In genomic region chr3:100730524-100730923, GRCh38 we compare ENCODE assay signal across 22 cellular contexts. TPM values are rescaled to one million over a fixed set of nuclear protein-coding genes. Genes with fewer than 3 reads are reported as not detected.
DNase-seq lines count a peak whose midpoint lies in the region; ATAC-seq and TF ChIP-seq lines count a peak whose summit lies in the region.
"Had no signal": no experiment of that assay in that cellular context is flagged by ENCODE, and none has a peak within 500 bp of the region (broad histone marks: within the 10 kb centered on the region; RNA-seq: fewer than 3 reads in every experiment).

No MANE protein-coding gene starts in this region.

- TF ChIP-seq CTCF in cardiac muscle cell (IDR thresholded peaks at IDR 0.05; ENCODE audit: low read depth, low read length) (no peak), MCF 10A (IDR thresholded peaks at IDR 0.05; ENCODE audit: unreplicated experiment) (no peak), coronary artery (IDR thresholded peaks at IDR 0.05) (no peak), PC-3 (conservative IDR thresholded peaks at IDR 0.05; ENCODE audit: low read depth, low read length) (no peak)

- H3K27ac ChIP-seq in cardiac muscle cell (peak overlapping the region; percentile 71), coronary artery (no peak overlapping the region), PC-3 (ENCODE audit: low read length) (no peak overlapping the region)
- H3K27ac ChIP-seq: breast epithelium, neutrophil, sigmoid colon, thyroid gland had no signal

- peaks cover 86% of the 10 kb centered on the region for H3K79me2 ChIP-seq in PC-3 (ENCODE audit: low read length)

- no peaks in the 10 kb centered on the region for H3K9me3 Mint-ChIP-seq in T-helper 2 cell treated with Interferon-gamma antibody and Interleukin-4, amounts not matched to agents 5 μg/mL and 100 μg/mL, for 36 hours
- H3K9me3 Mint-ChIP-seq in MCF 10A (ENCODE audit: unreplicated experiment): no peaks in the 10 kb centered on the region
- H3K9me3 Mint-ChIP-seq: activated naive CD8-positive, alpha-beta T cell treated with anti-CD3 and anti-CD28 coated beads for 36 hours; CD14-positive monocyte had no signal

- intact Hi-C loops in Right ventricle myocardium superior (cut with DNase I): no loop called here
- intact Hi-C loops in MCF 10A (cut with micrococcal nuclease): no loop called here
- intact Hi-C loops in PC-3 (cut with micrococcal nuclease): no loop called here

- H4K20me1 ChIP-seq in PC-3 (ENCODE audit: low read length): peaks cover 11% of the 10 kb centered on the region

- POLR2A ChIA-PET in MCF 10A (lab: Yijun Ruan, JAX) (interaction anchor here (0.7 kb wide), 2 partner anchors 13 to 19 kb away, joined by 3 read pairs; no protein-coding TSS in a partner anchor), PC-3 (lab: Charles Lee; ENCODE audit: unreplicated experiment) (no interaction called here)

- H3K36me3 ChIP-seq in cardiac muscle cell: peaks cover 50% of the 10 kb centered on the region
- peaks cover 84% of the 10 kb centered on the region for H3K36me3 ChIP-seq in PC-3 (ENCODE audit: low read depth, low read length)
- H3K36me3 ChIP-seq: breast epithelium had no signal

- DNase-seq in cardiac muscle cell (ENCODE audit: low read depth in 1 of 2, low spot score in 1 of 2) (no peak), Right ventricle myocardium superior (no peak), MCF 10A (ENCODE audit: unreplicated experiment) (no peak), coronary artery (ENCODE audit: low spot score) (no peak), PC-3 (no peak)
- no peak for DNase-seq in T-helper 2 cell treated with Interferon-gamma antibody and Interleukin-4, amounts not matched to agents 5 μg/mL and 100 μg/mL, for 36 hours (ENCODE audit: low spot score)
- DNase-seq: activated CD4-positive, alpha-beta T cell treated with anti-CD3 and anti-CD28 coated beads for 1 hour; activated naive CD8-positive, alpha-beta T cell treated with anti-CD3 and anti-CD28 coated beads for 36 hours; activated T-cell treated with anti-CD3 and anti-CD28 coated beads, Interleukin-2, amount 50 U/mL, for 1 hour; DMS79 treated with DMSO at 0.1 percent for 48 hours; kidney; NCI-H1105 treated with DMSO at 0.1 percent for 48 hours; SHP77 treated with DMSO at 0.1 percent for 48 hours; sigmoid colon; stimulated activated CD4-positive, alpha-beta T cell treated with anti-CD3 and anti-CD28 coated beads, Interleukin-2, amount 100 ng/mL, for 48 hours; thyroid gland had no signal

- H3K4me3 ChIP-seq in cardiac muscle cell: no peak overlapping the region
- H3K4me3 ChIP-seq in coronary artery: no peak overlapping the region
- no peak overlapping the region for H3K4me3 ChIP-seq in PC-3 (ENCODE audit: low read length)
- H3K4me3 ChIP-seq: breast epithelium, K562, sigmoid colon, thyroid gland had no signal

- CTCF ChIA-PET in MCF 10A (lab: Yijun Ruan, JAX): no interaction called here
- CTCF ChIA-PET in PC-3 (lab: Charles Lee): no interaction called here

- H3K27me3 ChIP-seq in cardiac muscle cell (no peaks in the 10 kb centered on the region), PC-3 (ENCODE audit: low read length) (no peaks in the 10 kb centered on the region)
- H3K27me3 ChIP-seq: breast epithelium, neutrophil, sigmoid colon, thyroid gland had no signal

- H3K4me2 ChIP-seq in PC-3 (ENCODE audit: low read length): no peak overlapping the region

- peak overlapping the region; percentile 46 for H3K27ac Mint-ChIP-seq in T-helper 2 cell treated with Interferon-gamma antibody and Interleukin-4, amounts not matched to agents 5 μg/mL and 100 μg/mL, for 36 hours
- H3K27ac Mint-ChIP-seq in MCF 10A (ENCODE audit: low read depth, unreplicated experiment): no peak overlapping the region
- H3K27ac Mint-ChIP-seq: activated naive CD8-positive, alpha-beta T cell treated with anti-CD3 and anti-CD28 coated beads for 36 hours had no signal

- H3F3A ChIP-seq in PC-3 (ENCODE audit: low read length, unreplicated experiment): no peaks in the 10 kb centered on the region

- H3K9me2 ChIP-seq in PC-3 (replicated peaks; ENCODE audit: low read length): no peaks in the 10 kb centered on the region

- no peak overlapping the region for H3K9ac ChIP-seq in PC-3 (ENCODE audit: low read length)

- H3K4me1 ChIP-seq in cardiac muscle cell (ENCODE audit: low read depth) (peaks cover 42% of the 10 kb centered on the region), PC-3 (ENCODE audit: insufficient read depth, low read length) (no peaks in the 10 kb centered on the region)
- H3K4me1 ChIP-seq: breast epithelium had no signal

- H3K4me1 Mint-ChIP-seq in T-helper 2 cell treated with Interferon-gamma antibody and Interleukin-4, amounts not matched to agents 5 μg/mL and 100 μg/mL, for 36 hours (ENCODE audit: low read depth): peaks cover 23% of the 10 kb centered on the region
- H3K4me1 Mint-ChIP-seq in MCF 10A (ENCODE audit: insufficient read depth, unreplicated experiment): peaks cover 14% of the 10 kb centered on the region
- H3K4me1 Mint-ChIP-seq: CD14-positive monocyte had no signal

- H3K27me3 Mint-ChIP-seq in T-helper 2 cell treated with Interferon-gamma antibody and Interleukin-4, amounts not matched to agents 5 μg/mL and 100 μg/mL, for 36 hours (ENCODE audit: low read depth): no peaks in the 10 kb centered on the region
- H3K27me3 Mint-ChIP-seq in MCF 10A (ENCODE audit: insufficient read depth, unreplicated experiment): no peaks in the 10 kb centered on the region
- H3K27me3 Mint-ChIP-seq: activated naive CD8-positive, alpha-beta T cell treated with anti-CD3 and anti-CD28 coated beads for 36 hours had no signal

- peaks cover 44% of the 10 kb centered on the region for H3K36me3 Mint-ChIP-seq in T-helper 2 cell treated with Interferon-gamma antibody and Interleukin-4, amounts not matched to agents 5 μg/mL and 100 μg/mL, for 36 hours (ENCODE audit: low read depth)
- peaks cover 70% of the 10 kb centered on the region for H3K36me3 Mint-ChIP-seq in MCF 10A (ENCODE audit: insufficient read depth, unreplicated experiment)

- ATAC-seq in Right ventricle myocardium superior (ENCODE audit: poor library complexity): no peak
- peak; percentile 72 for ATAC-seq in HG02642 (IDR thresholded peaks at IDR 0.05; ENCODE audit: poor library complexity, unreplicated experiment)
- ATAC-seq in HG03159 (IDR thresholded peaks at IDR 0.05; ENCODE audit: unreplicated experiment): no peak
- no peak for ATAC-seq in PC-3
- ATAC-seq: K562 had no signal

- H3K4me3 Mint-ChIP-seq in T-helper 2 cell treated with Interferon-gamma antibody and Interleukin-4, amounts not matched to agents 5 μg/mL and 100 μg/mL, for 36 hours: no peak overlapping the region
- H3K4me3 Mint-ChIP-seq in MCF 10A (ENCODE audit: unreplicated experiment): no peak overlapping the region
- H3K4me3 Mint-ChIP-seq: activated naive CD8-positive, alpha-beta T cell treated with anti-CD3 and anti-CD28 coated beads for 36 hours; CD14-positive monocyte had no signal

- H3K9me3 ChIP-seq in cardiac muscle cell (ENCODE audit: low read depth) (no peaks in the 10 kb centered on the region), PC-3 (ENCODE audit: low read length) (no peaks in the 10 kb centered on the region)
- H3K9me3 ChIP-seq: breast epithelium, neutrophil, sigmoid colon, thyroid gland had no signal

- H2AFZ ChIP-seq in PC-3 (ENCODE audit: low read length): no peak overlapping the region

- BruUV-seq in MCF 10A (replicated peaks; lab: Mats Ljungman, UMichigan) (no TSS peak), PC-3 (replicated peaks; lab: Mats Ljungman, UMichigan) (no TSS peak)

RNA-seq across cellular contexts. Expression of gene TFG, which starts 21.2 kb away (rescaled TPM):
- total RNA-seq in cardiac muscle cell (136 and 187 TPM in 2 replicates), Right ventricle myocardium superior (97.7 TPM), MCF 10A (2022) (162 and 168 TPM in 2 replicates), PC-3 (2014; rRNA removed) (97.9 and 106 TPM in 2 replicates)
- polyA plus RNA-seq in cardiac muscle cell: 314 and 365 TPM in 2 replicates
